1 cellular context compared by ENCODE assay signal in the genomic region with DNA sequence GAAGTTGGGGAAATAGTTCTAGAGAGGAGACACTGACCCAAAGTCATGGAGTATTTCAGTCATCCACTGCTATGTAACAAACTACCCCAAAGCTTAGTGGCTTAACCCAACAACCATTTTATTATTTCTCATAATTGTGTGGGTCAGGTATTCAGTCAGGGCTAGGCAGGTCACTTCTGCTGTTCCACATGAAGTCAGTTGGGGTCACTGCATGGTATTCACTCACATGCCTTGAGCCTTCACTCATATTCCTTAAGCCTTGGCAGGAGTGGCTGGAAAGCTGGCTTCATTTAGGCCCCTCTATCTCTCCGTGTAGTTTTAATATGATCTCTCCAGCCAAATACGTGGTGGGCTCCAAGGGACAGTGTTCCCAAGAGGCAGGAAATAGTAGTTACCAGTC.
TF ChIP-seq lines count a peak whose summit lies in the region.

No MANE protein-coding gene starts in this region.

TF ChIP-seq in GM23338, 12 proteins besides CTCF, POLR2A, EP300 and RAD21:
- TF ChIP-seq, protein P1, sequence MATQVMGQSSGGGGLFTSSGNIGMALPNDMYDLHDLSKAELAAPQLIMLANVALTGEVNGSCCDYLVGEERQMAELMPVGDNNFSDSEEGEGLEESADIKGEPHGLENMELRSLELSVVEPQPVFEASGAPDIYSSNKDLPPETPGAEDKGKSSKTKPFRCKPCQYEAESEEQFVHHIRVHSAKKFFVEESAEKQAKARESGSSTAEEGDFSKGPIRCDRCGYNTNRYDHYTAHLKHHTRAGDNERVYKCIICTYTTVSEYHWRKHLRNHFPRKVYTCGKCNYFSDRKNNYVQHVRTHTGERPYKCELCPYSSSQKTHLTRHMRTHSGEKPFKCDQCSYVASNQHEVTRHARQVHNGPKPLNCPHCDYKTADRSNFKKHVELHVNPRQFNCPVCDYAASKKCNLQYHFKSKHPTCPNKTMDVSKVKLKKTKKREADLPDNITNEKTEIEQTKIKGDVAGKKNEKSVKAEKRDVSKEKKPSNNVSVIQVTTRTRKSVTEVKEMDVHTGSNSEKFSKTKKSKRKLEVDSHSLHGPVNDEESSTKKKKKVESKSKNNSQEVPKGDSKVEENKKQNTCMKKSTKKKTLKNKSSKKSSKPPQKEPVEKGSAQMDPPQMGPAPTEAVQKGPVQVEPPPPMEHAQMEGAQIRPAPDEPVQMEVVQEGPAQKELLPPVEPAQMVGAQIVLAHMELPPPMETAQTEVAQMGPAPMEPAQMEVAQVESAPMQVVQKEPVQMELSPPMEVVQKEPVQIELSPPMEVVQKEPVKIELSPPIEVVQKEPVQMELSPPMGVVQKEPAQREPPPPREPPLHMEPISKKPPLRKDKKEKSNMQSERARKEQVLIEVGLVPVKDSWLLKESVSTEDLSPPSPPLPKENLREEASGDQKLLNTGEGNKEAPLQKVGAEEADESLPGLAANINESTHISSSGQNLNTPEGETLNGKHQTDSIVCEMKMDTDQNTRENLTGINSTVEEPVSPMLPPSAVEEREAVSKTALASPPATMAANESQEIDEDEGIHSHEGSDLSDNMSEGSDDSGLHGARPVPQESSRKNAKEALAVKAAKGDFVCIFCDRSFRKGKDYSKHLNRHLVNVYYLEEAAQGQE (IDR thresholded peaks at IDR 0.05; ENCODE audit: unreplicated experiment) = no peak
- TF ChIP-seq POLR2AphosphoS5 (IDR thresholded peaks at IDR 0.05; ENCODE audit: low read depth) (no peak), EZH2 (IDR thresholded peaks at IDR 0.05; ENCODE audit: low read depth, unreplicated experiment) (no peak), CREB1 (CRISPR knock-in tag; IDR thresholded peaks at IDR 0.05; ENCODE audit: low read depth) (no peak), STAT1 (IDR thresholded peaks at IDR 0.05; ENCODE audit: unreplicated experiment) (no peak)
